In genomic region chr21:43921602-43921978, GRCh38 we compare ENCODE assay signal across 11 cellular contexts. TPM values are rescaled to one million over a fixed set of nuclear protein-coding genes. Genes with fewer than 3 reads are reported as not detected.
DNase-seq lines count a peak whose midpoint lies in the region; ATAC-seq and TF ChIP-seq lines count a peak whose summit lies in the region.
"Had no signal": no experiment of that assay in that cellular context is flagged by ENCODE, and none has a peak within 500 bp of the region (broad histone marks: within the 10 kb centered on the region; RNA-seq: fewer than 3 reads in every experiment).

No MANE protein-coding gene starts in this region.

- H3K36me3 Mint-ChIP-seq in activated CD8-positive, alpha-beta T cell treated with anti-CD3 and anti-CD28 coated beads for 36 hours (ENCODE audit: low read depth) = peaks cover 21% of the 10 kb centered on the region
- H3K36me3 Mint-ChIP-seq in endodermal cell (ENCODE audit: low read depth) (peaks cover 12% of the 10 kb centered on the region), type B pancreatic cell (peaks cover 5% of the 10 kb centered on the region)

- CTCF ChIA-PET in activated CD8-positive, alpha-beta T cell treated with anti-CD3 and anti-CD28 coated beads for 36 hours (lab: Charles Lee) = interaction anchor here (1.0 to 3.3 kb wide), 3 partner anchors 15 to 20 kb away, joined by 3 to 18 read pairs (median 4); no protein-coding TSS in a partner anchor

- H3K36me3 ChIP-seq in left ventricle myocardium inferior = no peaks in the 10 kb centered on the region
- H3K36me3 ChIP-seq in endodermal cell (ENCODE audit: control insufficient read depth, insufficient read depth, low read length) = no peaks in the 10 kb centered on the region
- H3K36me3 ChIP-seq: ascending aorta had no signal

- H3K27ac ChIP-seq in left ventricle myocardium inferior (replicated peaks) = no peak overlapping the region
- peak overlapping the region; percentile 30 for H3K27ac ChIP-seq in endodermal cell (ENCODE audit: low read depth, low read length)
- H3K27ac ChIP-seq: ascending aorta, gastroesophageal sphincter had no signal

- intact Hi-C loops in left ventricle myocardium inferior (cut with micrococcal nuclease) (no loop called here), Right ventricle myocardium inferior (cut with DNase I) (no loop called here)
- intact Hi-C loops in activated CD8-positive, alpha-beta T cell treated with anti-CD3 and anti-CD28 coated beads for 36 hours (cut with micrococcal nuclease) = no loop called here

- peak overlapping the region; percentile 95 for H3K27ac Mint-ChIP-seq in activated CD8-positive, alpha-beta T cell treated with anti-CD3 and anti-CD28 coated beads for 36 hours
- peak overlapping the region; percentile 94 for H3K27ac Mint-ChIP-seq in endodermal cell
- peak overlapping the region; percentile 46 for H3K27ac Mint-ChIP-seq in type B pancreatic cell

- peak overlapping the region; percentile 37 for H3K9ac ChIP-seq in endodermal cell (ENCODE audit: extremely low read depth, low read length, poor library complexity, severe bottlenecking)

- H3K4me3 ChIP-seq in left ventricle myocardium inferior (no peak overlapping the region), endodermal cell (ENCODE audit: low read length) (peak overlapping the region; percentile 39)
- H3K4me3 ChIP-seq: ascending aorta, gastroesophageal sphincter had no signal

- 25% methylated on average over 1 to 10 of the region's 10 CpGs for WGBS in endodermal cell (ENCODE audit: insufficient coverage in 1 of 2, insufficient read length in 1 of 2), 2 experiments

- H3K9me3 ChIP-seq in left ventricle myocardium inferior (replicated peaks) (no peaks in the 10 kb centered on the region), endodermal cell (ENCODE audit: control insufficient read depth, low read length) (no peaks in the 10 kb centered on the region)
- H3K9me3 ChIP-seq: ascending aorta, gastroesophageal sphincter had no signal

- POLR2A ChIA-PET in activated CD8-positive, alpha-beta T cell treated with anti-CD3 and anti-CD28 coated beads for 36 hours (lab: Charles Lee) = interaction anchor here (0.7 to 1.1 kb wide), 5 partner anchors 14 to 132 kb away, joined by 3 to 5 read pairs (median 3); partner anchors contain the start of gene RRP1

- ATAC-seq in Right ventricle myocardium inferior = no peak
- peak; percentile 18 for ATAC-seq in activated CD8-positive, alpha-beta T cell treated with anti-CD3 and anti-CD28 coated beads for 36 hours
- no peak for ATAC-seq in GM19035 (IDR thresholded peaks at IDR 0.05; ENCODE audit: unreplicated experiment)
- ATAC-seq: gastroesophageal sphincter had no signal

- H3K9me3 Mint-ChIP-seq in activated CD8-positive, alpha-beta T cell treated with anti-CD3 and anti-CD28 coated beads for 36 hours = peaks cover 2% of the 10 kb centered on the region
- H3K9me3 Mint-ChIP-seq in endodermal cell (peaks cover 1% of the 10 kb centered on the region), type B pancreatic cell (no peaks in the 10 kb centered on the region)

- H3K27me3 ChIP-seq in left ventricle myocardium inferior (ENCODE audit: low read depth) (no peaks in the 10 kb centered on the region), endodermal cell (ENCODE audit: control insufficient read depth, insufficient read depth, low read length, poor library complexity, severe bottlenecking) (no peaks in the 10 kb centered on the region)
- H3K27me3 ChIP-seq: ascending aorta, gastroesophageal sphincter had no signal

- H3K4me1 ChIP-seq in left ventricle myocardium inferior (peaks cover 94% of the 10 kb centered on the region), endodermal cell (ENCODE audit: control insufficient read depth, insufficient read depth, low read length) (peaks cover 18% of the 10 kb centered on the region)

- peaks cover 2% of the 10 kb centered on the region for H3K27me3 Mint-ChIP-seq in activated CD8-positive, alpha-beta T cell treated with anti-CD3 and anti-CD28 coated beads for 36 hours
- no peaks in the 10 kb centered on the region for H3K27me3 Mint-ChIP-seq in endodermal cell (ENCODE audit: insufficient read depth)
- no peaks in the 10 kb centered on the region for H3K27me3 Mint-ChIP-seq in type B pancreatic cell

- H3K4me1 Mint-ChIP-seq in activated CD8-positive, alpha-beta T cell treated with anti-CD3 and anti-CD28 coated beads for 36 hours (ENCODE audit: low read depth) = peaks cover 58% of the 10 kb centered on the region
- peaks cover 62% of the 10 kb centered on the region for H3K4me1 Mint-ChIP-seq in endodermal cell
- H3K4me1 Mint-ChIP-seq in type B pancreatic cell (ENCODE audit: unreplicated experiment) = peaks cover 54% of the 10 kb centered on the region

- peak overlapping the region; percentile 53 for H3K4me3 Mint-ChIP-seq in activated CD8-positive, alpha-beta T cell treated with anti-CD3 and anti-CD28 coated beads for 36 hours
- H3K4me3 Mint-ChIP-seq in endodermal cell = peak overlapping the region; percentile 9
- H3K4me3 Mint-ChIP-seq in type B pancreatic cell = peak overlapping the region; percentile 2

- peak; percentile 9 for DNase-seq in left ventricle myocardium inferior
- no peak for DNase-seq in Right ventricle myocardium inferior (ENCODE audit: missing footprints)
- peak; percentile 72 for DNase-seq in activated CD8-positive, alpha-beta T cell treated with anti-CD3 and anti-CD28 coated beads for 36 hours
- DNase-seq in endodermal cell = no peak
- no peak for DNase-seq in type B pancreatic cell (ENCODE audit: extremely low spot score, unreplicated experiment)
- DNase-seq in cortex of kidney (lab: John Stamatoyannopoulos, UW) = no peak
- DNase-seq in NCI-H1105 treated with DMSO at 0.1 percent for 48 hours (lab: John Stamatoyannopoulos, UW) = no peak
- DNase-seq: Right ventricle myocardium superior had no signal

- no peak for TF ChIP-seq CTCF in left ventricle myocardium inferior (IDR thresholded peaks at IDR 0.05; ENCODE audit: borderline replicate concordance)
- no peak for TF ChIP-seq CTCF in activated CD8-positive, alpha-beta T cell treated with anti-CD3 and anti-CD28 coated beads for 36 hours (IDR thresholded peaks at IDR 0.05)
- TF ChIP-seq CTCF in endodermal cell (conservative IDR thresholded peaks at IDR 0.05) = no peak
- TF ChIP-seq CTCF in type B pancreatic cell (conservative IDR thresholded peaks at IDR 0.05) = no peak

RNA-seq across cellular contexts. Expression of gene AGPAT3, which starts 56.6 kb away (rescaled TPM):
- 79.6 TPM for total RNA-seq in left ventricle myocardium inferior
- 93.4 TPM for total RNA-seq in Right ventricle myocardium inferior
- total RNA-seq in activated CD8-positive, alpha-beta T cell treated with anti-CD3 and anti-CD28 coated beads for 36 hours = 10 to 100 TPM; 59.3 to 62.2 TPM
- total RNA-seq in endodermal cell = 10 to 100 TPM; 44.0 to 74.4 TPM
- 22.2 TPM for polyA plus RNA-seq in endodermal cell (2013, experiment 1 of 2)
- 21.4 TPM for polyA plus RNA-seq in endodermal cell (2013, experiment 2 of 2)
- 57.6 and 59.2 TPM in 2 replicates for total RNA-seq in type B pancreatic cell (ENCODE audit: low replicate concordance)

Comparison
In these comparisons a context has a peak if more than half of its experiments do, and no peak if none do; other contexts are left out.
1. DNase-seq: peak in left ventricle myocardium inferior (single experiment) and activated CD8-positive, alpha-beta T cell treated with anti-CD3 and anti-CD28 coated beads for 36 hours (single experiment); none in Right ventricle myocardium inferior (single experiment), endodermal cell (single experiment), type B pancreatic cell (single experiment), cortex of kidney (single experiment) and NCI-H1105 treated with DMSO at 0.1 percent for 48 hours (single experiment).
2. H3K4me3 Mint-ChIP-seq: peak in every context shown above with its lines; median percentile 53 in activated CD8-positive, alpha-beta T cell treated with anti-CD3 and anti-CD28 coated beads for 36 hours; 9 in endodermal cell; 2 in type B pancreatic cell.
3. Peak in every context shown above with its lines, with median percentiles within 50 percentile points of each other: H3K27ac Mint-ChIP-seq.